In genomic region chr2:210577263-210578071, GRCh38 we compare ENCODE assay signal across 8 cellular contexts. TPM values are rescaled to one million over a fixed set of nuclear protein-coding genes. Genes with fewer than 3 reads are reported as not detected.
DNase-seq lines count a peak whose midpoint lies in the region; ATAC-seq, FAIRE-seq and TF ChIP-seq lines count a peak whose summit lies in the region.

No MANE protein-coding gene starts in this region.

- H2AFZ ChIP-seq in endothelial cell of umbilical vein (ENCODE audit: low read depth, low read length) (no peak overlapping the region), neuron (ENCODE audit: low read depth, low read length) (peak overlapping the region; percentile 6)

- H3K79me2 ChIP-seq in endothelial cell of umbilical vein (ENCODE audit: control insufficient read depth, insufficient read depth, low read length): no peaks in the 10 kb centered on the region

- H3K27me3 ChIP-seq in heart left ventricle: no peaks in the 10 kb centered on the region
- H3K27me3 ChIP-seq in Panc1 (ENCODE audit: control insufficient read depth, insufficient read depth, low read length): no peaks in the 10 kb centered on the region
- no peaks in the 10 kb centered on the region for H3K27me3 ChIP-seq in endothelial cell of umbilical vein (ENCODE audit: control insufficient read depth in 2 of 2, insufficient read depth in 2 of 2, low read length in 2 of 2)
- H3K27me3 ChIP-seq in neuron (ENCODE audit: insufficient read depth, low read length): no peaks in the 10 kb centered on the region

- H3K9ac ChIP-seq in endothelial cell of umbilical vein (replicated peaks; ENCODE audit: extremely low read depth, insufficient read depth, low read length): no peak overlapping the region

- no peaks in the 10 kb centered on the region for H3K9me1 ChIP-seq in endothelial cell of umbilical vein (replicated peaks; ENCODE audit: control insufficient read depth, extremely low read depth, insufficient read depth, low read length)

- H3K36me3 ChIP-seq in heart left ventricle (no peaks in the 10 kb centered on the region), Panc1 (ENCODE audit: control insufficient read depth, insufficient read depth, low read length) (no peaks in the 10 kb centered on the region), endothelial cell of umbilical vein (ENCODE audit: control insufficient read depth in 2 of 2, extremely low read depth in 1 of 2, insufficient read depth in 2 of 2, low read length in 2 of 2) (no peaks in the 10 kb centered on the region), neuron (ENCODE audit: insufficient read depth, low read length) (no peaks in the 10 kb centered on the region)

- intact Hi-C loops in heart left ventricle (cut with DNase I): no loop called here
- intact Hi-C loops in left ventricle myocardium superior (cut with micrococcal nuclease): no loop called here
- intact Hi-C loops in Panc1 (cut with micrococcal nuclease; ENCODE audit: unreplicated experiment): no loop called here
- intact Hi-C loops in endothelial cell of umbilical vein (cut with micrococcal nuclease): loop anchor here (1.0 to 2.0 kb wide), 3 partner anchors 458 to 1989 kb away; no protein-coding TSS in a partner anchor

- no peak for ATAC-seq in heart left ventricle
- ATAC-seq in left ventricle myocardium superior: no peak
- peak; percentile 94 for ATAC-seq in GM21619 (IDR thresholded peaks at IDR 0.05; ENCODE audit: unreplicated experiment)
- ATAC-seq in Panc1: peak; percentile 66; the same call in 1 of the 2 replicates

- in situ Hi-C loops in Panc1 (cut with HindIII; ENCODE audit: low pct_unique_long_range_greater_than_20kb, low sequenced_read_pairs): no loop called here

- CTCF ChIA-PET in Panc1 (lab: Charles Lee): interaction anchor here (0.7 kb wide), 1 partner anchor 602 kb away, joined by 3 read pairs; no protein-coding TSS in a partner anchor
- CTCF ChIA-PET in endothelial cell of umbilical vein (lab: Charles Lee): interaction anchor here (1.0 to 2.0 kb wide), 2 partner anchors 458 to 1990 kb away, joined by 3 to 10 read pairs; no protein-coding TSS in a partner anchor

- no TSS peak for BruUV-seq in Panc1 (replicated peaks; lab: Mats Ljungman, UMichigan)
- no TSS peak for BruUV-seq in endothelial cell of umbilical vein (replicated peaks; lab: Mats Ljungman, UMichigan)

- H3K4me3 ChIP-seq in heart left ventricle: no peak overlapping the region
- H3K4me3 ChIP-seq in Panc1 (ENCODE audit: low read depth in 2 of 2, low read length in 2 of 2): no peak overlapping the region
- H3K4me3 ChIP-seq in endothelial cell of umbilical vein (replicated peaks in 1 of 3; ENCODE audit: insufficient read depth in 1 of 3, low read depth in 1 of 3, low read length in 3 of 3): no peak overlapping the region
- no peak overlapping the region for H3K4me3 ChIP-seq in neuron (ENCODE audit: low read length)

- TF ChIP-seq CTCF in heart left ventricle (IDR thresholded peaks at IDR 0.05): peak; percentile 41 to 83 (median 65)
- peak; percentile 76 for TF ChIP-seq CTCF in Panc1 (IDR thresholded peaks at IDR 0.05)
- TF ChIP-seq CTCF in endothelial cell of umbilical vein (IDR thresholded peaks at IDR 0.05; ENCODE audit: extremely low read depth in 1 of 2, insufficient read depth in 1 of 2, low read depth in 1 of 2, low read length in 2 of 2): peak; percentile 44 to 63

- H3K4me2 ChIP-seq in endothelial cell of umbilical vein (ENCODE audit: insufficient read depth, low read length): no peak overlapping the region

- no peak overlapping the region for H3K27ac ChIP-seq in heart left ventricle
- no peak overlapping the region for H3K27ac ChIP-seq in Panc1 (ENCODE audit: low read length)
- no peak overlapping the region for H3K27ac ChIP-seq in endothelial cell of umbilical vein (ENCODE audit: insufficient read depth, low read depth, low read length)

- POLR2A ChIA-PET in Panc1 (lab: Charles Lee): no interaction called here
- POLR2A ChIA-PET in endothelial cell of umbilical vein (lab: Charles Lee): no interaction called here

- no peak for DNase-seq in heart left ventricle
- no peak for DNase-seq in left ventricle myocardium superior
- DNase-seq in HS-5 (ENCODE audit: low read depth): peak; percentile 47
- DNase-seq in Panc1 (ENCODE audit: low read depth, low spot score): peak; percentile 24
- peak; percentile 45 for DNase-seq in endothelial cell of umbilical vein (ENCODE audit: low read depth, low spot score)
- DNase-seq in effector CD8-positive, alpha-beta T cell (lab: John Stamatoyannopoulos, UW): no peak

- H3K4me1 ChIP-seq in heart left ventricle (no peaks in the 10 kb centered on the region), Panc1 (ENCODE audit: control insufficient read depth, insufficient read depth, low read length) (no peaks in the 10 kb centered on the region), endothelial cell of umbilical vein (ENCODE audit: control insufficient read depth, extremely low read depth, insufficient read depth, low read length) (no peaks in the 10 kb centered on the region), neuron (ENCODE audit: insufficient read depth, low read length) (no peaks in the 10 kb centered on the region)

- TF ChIP-seq POLR2A in heart left ventricle (IDR thresholded peaks at IDR 0.05) (no peak), endothelial cell of umbilical vein (IDR thresholded peaks at IDR 0.05; ENCODE audit: low read depth, low read length) (no peak)

- H3K9me3 ChIP-seq in heart left ventricle: no peaks in the 10 kb centered on the region
- no peaks in the 10 kb centered on the region for H3K9me3 ChIP-seq in Panc1 (ENCODE audit: control insufficient read depth, insufficient read depth, low read depth, low read length)
- H3K9me3 ChIP-seq in endothelial cell of umbilical vein (replicated peaks; ENCODE audit: control insufficient read depth, insufficient read depth, low read length): no peaks in the 10 kb centered on the region
- no peaks in the 10 kb centered on the region for H3K9me3 ChIP-seq in neuron (ENCODE audit: low read length)

- WGBS in heart left ventricle, 4 donors: 20 to 40% (median 23%) methylated on average over 2 of the region's 2 CpGs

- dilution Hi-C loops in endothelial cell of umbilical vein (cut with MboI; ENCODE audit: extremely low pct_ligation_motif_present, low sequenced_read_pairs): no loop called here

- FAIRE-seq in endothelial cell of umbilical vein (lab: Jason Lieb, UNC): peak; percentile 67

- no peaks in the 10 kb centered on the region for H4K20me1 ChIP-seq in endothelial cell of umbilical vein (replicated peaks; ENCODE audit: control insufficient read depth, extremely low read depth, insufficient read depth, low read length)

TF ChIP-seq in endothelial cell of umbilical vein, 7 proteins besides CTCF, POLR2A, EP300 and RAD21:
- TF ChIP-seq MAX (IDR thresholded peaks at IDR 0.05; ENCODE audit: insufficient read depth, insufficient read length) (no peak), POLR2AphosphoS5 (IDR thresholded peaks at IDR 0.05; ENCODE audit: insufficient read depth, low read depth, low read length) (no peak), MYC (IDR thresholded peaks at IDR 0.05; ENCODE audit: low read depth, low read length) (no peak), GATA2 (IDR thresholded peaks at IDR 0.05; ENCODE audit: insufficient read depth, insufficient read length, low read depth, low read length) (no peak), EZH2 (IDR thresholded peaks at IDR 0.05; ENCODE audit: borderline replicate concordance, low read depth, low read length, severe bottlenecking) (no peak), JUN (IDR thresholded peaks at IDR 0.05; ENCODE audit: borderline replicate concordance, insufficient read depth, insufficient read length, low read depth) (no peak), FOS (IDR thresholded peaks at IDR 0.05; ENCODE audit: borderline replicate concordance, insufficient read depth, low read length) (no peak)
TF ChIP-seq in endothelial cell of umbilical vein: peak in this region for 0.

RNA-seq across cellular contexts. Expression of gene CPS1, which starts 21.1 kb away (rescaled TPM):
- total RNA-seq in heart left ventricle (1 to 10 TPM; 1.2 to 5.3 (median 1.9) TPM), left ventricle myocardium superior (3.1 TPM), Panc1 (2021; ENCODE audit: unreplicated experiment) (5.1 TPM), endothelial cell of umbilical vein (0.53 and 0.88 TPM in 2 replicates)
- polyA plus RNA-seq in heart left ventricle (1 to 10 TPM in 1 of 2 donors, under 1 TPM in 1; 0.61 to 1.2 TPM), endothelial cell of umbilical vein (0.18 and 0.24 TPM in 2 replicates)
- polyA plus RNA-seq in Panc1 (2012; ENCODE audit: insufficient read length): 2.4 TPM
- polyA plus RNA-seq in endothelial cell of umbilical vein (2011; cell fraction: cytosol; rRNA removed): 0.16 and 0.21 TPM in 2 replicates
- polyA plus RNA-seq in endothelial cell of umbilical vein (2011; cell fraction: nucleus; rRNA removed): 0.46 and 1.1 TPM in 2 replicates
- polyA plus RNA-seq in endothelial cell of umbilical vein (2012): 2.7 and 5.4 TPM in 2 replicates
- polyA minus RNA-seq in endothelial cell of umbilical vein: 0.39 and 2.8 TPM in 2 replicates
- 422 TPM for polyA minus RNA-seq in endothelial cell of umbilical vein (2011; cell fraction: cytosol; rRNA and poly(A)+ RNA removed)
- 2.2 and 3.7 TPM in 2 replicates for polyA minus RNA-seq in endothelial cell of umbilical vein (2011; cell fraction: nucleus; rRNA and poly(A)+ RNA removed)

Comparison
In these comparisons a context has a peak if more than half of its experiments do, and no peak if none do; other contexts are left out.
1. ATAC-seq: peak in GM21619 (single experiment) and Panc1 (single experiment); none in heart left ventricle (0 of 4) and left ventricle myocardium superior (single experiment).
2. DNase-seq: peak in HS-5 (single experiment), Panc1 (single experiment) and endothelial cell of umbilical vein (single experiment); none in heart left ventricle (0 of 5), left ventricle myocardium superior (single experiment) and effector CD8-positive, alpha-beta T cell (single experiment).
3. Peak in every context shown above with its lines, with median percentiles within 50 percentile points of each other: CTCF ChIP-seq.